Comparison of ENCODE assay signal across 12 cellular contexts in genomic region chr3:188468196-188468595, GRCh38.
DNase-seq lines count a peak whose midpoint lies in the region; ATAC-seq lines count a peak whose summit lies in the region.
"Had no signal": no experiment of that assay in that cellular context is flagged by ENCODE, and none has a peak within 500 bp of the region (broad histone marks: within the 10 kb centered on the region; RNA-seq: fewer than 3 reads in every experiment).

No MANE protein-coding gene starts in this region.

- ATAC-seq in HG03108 (IDR thresholded peaks at IDR 0.05; ENCODE audit: unreplicated experiment), result no peak
- no peak for ATAC-seq in HG02884 (IDR thresholded peaks at IDR 0.05; ENCODE audit: unreplicated experiment)
- ATAC-seq: body of pancreas; stimulated activated naive B cell treated with anti-CD40 and anti-IgM and Interleukin-4, amounts not matched to agents 10 μg/mL and 1 μg/mL and 100 μg/mL, for 72 hours; T-cell had no signal

- H3K27ac ChIP-seq in angular gyrus (ENCODE audit: low read depth, low read length) (peak overlapping the region; percentile 44), substantia nigra (ENCODE audit: low read depth, low read length, poor library complexity, severe bottlenecking) (peak overlapping the region; percentile 5)
- H3K27ac ChIP-seq: hepatocyte had no signal

- DNase-seq in NCI-H446 (lab: John Stamatoyannopoulos, UW) (peak; percentile 50 to 68), left kidney (ENCODE audit: low read depth, low spot score) (peak; percentile 24), substantia nigra (lab: John Stamatoyannopoulos, UW) (no peak), GM19240 (ENCODE audit: insufficient read length, low spot score) (no peak)
- no peak for DNase-seq in activated CD4-positive, CD25-positive, alpha-beta regulatory T cell (lab: John Stamatoyannopoulos, UW)
- DNase-seq: stimulated activated naive B cell treated with anti-CD40 and anti-IgM and Interleukin-4, amounts not matched to agents 10 μg/mL and 1 μg/mL and 100 μg/mL, for 72 hours; T-cell had no signal

Comparison
In these comparisons a context has a peak if more than half of its experiments do, and no peak if none do; other contexts are left out.
1. DNase-seq: peak in NCI-H446 (2 of 2) and left kidney (single experiment); none in substantia nigra (0 of 49), activated CD4-positive, CD25-positive, alpha-beta regulatory T cell (0 of 4) and GM19240 (single experiment).